Comparison of ENCODE assay signal across 13 cellular contexts in genomic region chr5:181104606-181105005, GRCh38. TPM values are rescaled to one million over a fixed set of nuclear protein-coding genes. Genes with fewer than 3 reads are reported as not detected.
"Had no signal": no experiment of that assay in that cellular context is flagged by ENCODE, and none has a peak within 500 bp of the region (broad histone marks: within the 10 kb centered on the region; RNA-seq: fewer than 3 reads in every experiment).

No MANE protein-coding gene starts in this region.

RNA-seq across cellular contexts. Expression of gene OR2V1, which starts 26.4 kb away (rescaled TPM):
- total RNA-seq: activated CD4-positive, alpha-beta memory T cell treated with anti-CD3 and anti-CD28 coated beads, Interleukin-2, amount 10 ng/mL, durations not matched to agents 7 days and 5 days; activated CD4-positive, alpha-beta T cell treated with anti-CD3 and anti-CD28 coated beads, Interleukin-2, amount 10 ng/mL, durations not matched to agents 24 days and 14 days; aorta; dermis microvascular lymphatic vessel endothelial cell; endothelial cell of umbilical vein; esophagus mucosa; hepatocyte; left ventricle myocardium superior; pulmonary artery endothelial cell; right cardiac atrium; thyroid gland; urinary bladder had no signal
- polyA plus RNA-seq: adipose tissue, aorta, endothelial cell of umbilical vein, hepatocyte, right cardiac atrium, urinary bladder had no signal

RNA-seq across cellular contexts. Expression of gene OR2V2, which starts 42.8 kb away (rescaled TPM):
- total RNA-seq: activated CD4-positive, alpha-beta memory T cell treated with anti-CD3 and anti-CD28 coated beads, Interleukin-2, amount 10 ng/mL, durations not matched to agents 7 days and 5 days; activated CD4-positive, alpha-beta T cell treated with anti-CD3 and anti-CD28 coated beads, Interleukin-2, amount 10 ng/mL, durations not matched to agents 24 days and 14 days; aorta; dermis microvascular lymphatic vessel endothelial cell; endothelial cell of umbilical vein; esophagus mucosa; hepatocyte; left ventricle myocardium superior; pulmonary artery endothelial cell; right cardiac atrium; thyroid gland; urinary bladder had no signal
- polyA plus RNA-seq: adipose tissue, aorta, endothelial cell of umbilical vein, hepatocyte, right cardiac atrium, urinary bladder had no signal
